20 cellular contexts compared by ENCODE assay signal in genomic region chr12:28226705-28227104, GRCh38. TPM values are rescaled to one million over a fixed set of nuclear protein-coding genes. Genes with fewer than 3 reads are reported as not detected.
DNase-seq lines count a peak whose midpoint lies in the region; ATAC-seq, FAIRE-seq and TF ChIP-seq lines count a peak whose summit lies in the region.
"Had no signal": no experiment of that assay in that cellular context is flagged by ENCODE, and none has a peak within 500 bp of the region (broad histone marks: within the 10 kb centered on the region; RNA-seq: fewer than 3 reads in every experiment).

No MANE protein-coding gene starts in this region.

- TF ChIP-seq POLR2A in IMR-90 (IDR thresholded peaks at IDR 0.05; ENCODE audit: low read depth, low read length) (no peak), K562 (conservative IDR thresholded peaks at IDR 0.05) (no peak)

- DNase-seq in natural killer cell treated with Interleukin-12 subunit alpha and Interleukin-12 subunit beta and Interleukin-15 and Interleukin-18, amount 100 ng/mL, for 72 hours (ENCODE audit: low spot score) = no peak
- DNase-seq in natural killer cell (no peak), IMR-90 (no peak), K562 (ENCODE audit: extremely low read depth in 1 of 4, low spot score in 3 of 4) (no peak), DMS53 (lab: John Stamatoyannopoulos, UW) (no peak)
- DNase-seq: 8988T; BE2C; C1 segment of cervical spinal cord; CD4-positive, CD25-positive, alpha-beta regulatory T cell; CD8-positive, alpha-beta memory T cell; COR-L47; DMS 273 treated with DMSO at 0.1 percent for 48 hours; KG1 had no signal

- H3K27ac Mint-ChIP-seq in natural killer cell treated with Interleukin-12 subunit alpha and Interleukin-12 subunit beta and Interleukin-15 and Interleukin-18, amount 100 ng/mL, for 72 hours = peak overlapping the region in 1 of 2 donors; percentile 76
- no peak overlapping the region for H3K27ac Mint-ChIP-seq in natural killer cell
- H3K27ac Mint-ChIP-seq: CD4-positive, CD25-positive, alpha-beta regulatory T cell; IgD-negative memory B cell had no signal

- CTCF ChIA-PET in IMR-90 (lab: Yijun Ruan, JAX) (no interaction called here), K562 (lab: Yijun Ruan, JAX; ENCODE audit: low intra/inter-chr PET ratio) (no interaction called here)

- H4K91ac ChIP-seq in IMR-90 (ENCODE audit: insufficient read depth, low read depth, low read length) = no peak overlapping the region

- FAIRE-seq in K562 (lab: Jason Lieb, UNC) = no peak
- FAIRE-seq: GM12892, H1 had no signal

- H3K27me3 ChIP-seq in IMR-90 (ENCODE audit: control insufficient read depth, insufficient read depth, low read length) (no peaks in the 10 kb centered on the region), K562 (ENCODE audit: control insufficient read depth in 2 of 2, insufficient read depth in 2 of 2, low read length in 2 of 2) (no peaks in the 10 kb centered on the region)
- H3K27me3 ChIP-seq: BE2C had no signal

- H3K4me2 ChIP-seq in IMR-90 (ENCODE audit: low read depth, low read length) (no peak overlapping the region), K562 (ENCODE audit: insufficient read depth, low read length) (no peak overlapping the region)

- H2AK5ac ChIP-seq in IMR-90 (ENCODE audit: low read depth, low read length) = no peak overlapping the region

- no peak overlapping the region for H4K5ac ChIP-seq in IMR-90 (ENCODE audit: low read depth, low read length)

- H3K36me3 ChIP-seq in IMR-90 (ENCODE audit: control insufficient read depth, insufficient read depth, low read length) = 0 out of 2 replicates have a peak, but pooled peaks cover 1% of the 10 kb centered on the region
- 0 out of 3 replicates have a peak, but pooled peaks cover 2% of the 10 kb centered on the region for H3K36me3 ChIP-seq in K562 (ENCODE audit: control insufficient read depth, insufficient read depth, low read length)
- H3K36me3 ChIP-seq: BE2C, HAP-1 had no signal

- H3K27ac ChIP-seq in IMR-90 (ENCODE audit: insufficient read depth, low read length) (no peak overlapping the region), K562 (ENCODE audit: extremely low read depth, low read depth, low read length) (no peak overlapping the region)
- H3K27ac ChIP-seq: HL-60 had no signal

- no peak overlapping the region for H2BK5ac ChIP-seq in IMR-90 (ENCODE audit: low read depth, low read length, poor library complexity, severe bottlenecking)

- H3K4me1 ChIP-seq in IMR-90 (ENCODE audit: control insufficient read depth, insufficient read depth, low read length) = no peaks in the 10 kb centered on the region
- H3K4me1 ChIP-seq in K562 (replicated peaks in 1 of 2; ENCODE audit: control insufficient read depth in 2 of 2, insufficient read depth in 2 of 2, low read length in 2 of 2) = peaks cover 4 to 17% of the 10 kb centered on the region in 2 experiments; a peak in 2 of 5 replicates
- H3K4me1 ChIP-seq: BE2C, HAP-1 had no signal

- H3K9me1 ChIP-seq in IMR-90 (ENCODE audit: insufficient read depth, low read length) = no peaks in the 10 kb centered on the region
- no peaks in the 10 kb centered on the region for H3K9me1 ChIP-seq in K562 (ENCODE audit: control insufficient read depth, insufficient read depth, low read length)

- H2BK120ac ChIP-seq in IMR-90 (ENCODE audit: low read depth, low read length) = no peak overlapping the region

- no peak overlapping the region for H3K56ac ChIP-seq in IMR-90 (ENCODE audit: extremely low read depth, insufficient read depth, low read length)

- H3K79me1 ChIP-seq in IMR-90 (ENCODE audit: low read depth in 1 of 2, low read length in 2 of 2) = peaks cover 0 to 14% of the 10 kb centered on the region in 2 experiments; a peak in 2 of 4 replicates

- BruUV-seq in IMR-90 (replicated peaks; lab: Mats Ljungman, UMichigan) = no TSS peak
- no TSS peak for BruUV-seq in K562 (replicated peaks; lab: Mats Ljungman, UMichigan)

- H4K20me1 ChIP-seq in IMR-90 (ENCODE audit: insufficient read depth, low read length) (no peaks in the 10 kb centered on the region), K562 (replicated peaks; ENCODE audit: control insufficient read depth, insufficient read depth, low read length) (no peaks in the 10 kb centered on the region)

- no peak overlapping the region for H2AK9ac ChIP-seq in IMR-90 (replicated peaks; ENCODE audit: low read depth, low read length, poor library complexity)

- POLR2A ChIA-PET in IMR-90 (lab: Charles Lee; ENCODE audit: unreplicated experiment) = no interaction called here
- POLR2A ChIA-PET in K562 (lab: Yijun Ruan, JAX) = no interaction called here

- no peak overlapping the region for H3K23ac ChIP-seq in IMR-90 (ENCODE audit: low read depth, low read length)

- no peak overlapping the region for H4K8ac ChIP-seq in IMR-90 (ENCODE audit: low read depth in 2 of 2, low read length in 2 of 2)

- dilution Hi-C loops in IMR-90 (cut with HindIII; ENCODE audit: low sequenced_read_pairs, unreplicated experiment) = no loop called here

- intact Hi-C loops in natural killer cell (cut with micrococcal nuclease) (no loop called here), IMR-90 (cut with micrococcal nuclease) (no loop called here), K562 (cut with micrococcal nuclease) (no loop called here)

- H2BK15ac ChIP-seq in IMR-90 (ENCODE audit: low read depth, low read length) = no peak overlapping the region

- no peak overlapping the region for H2AFZ ChIP-seq in IMR-90 (replicated peaks; ENCODE audit: low read length, poor library complexity)
- H2AFZ ChIP-seq in K562 (ENCODE audit: low read depth, low read length) = no peak overlapping the region

- H3K4me3 Mint-ChIP-seq in natural killer cell treated with Interleukin-12 subunit alpha and Interleukin-12 subunit beta and Interleukin-15 and Interleukin-18, amount 100 ng/mL, for 72 hours = peak overlapping the region; percentile 7
- H3K4me3 Mint-ChIP-seq in natural killer cell = no peak overlapping the region
- H3K4me3 Mint-ChIP-seq: CD4-positive, CD25-positive, alpha-beta regulatory T cell; CD8-positive, alpha-beta memory T cell had no signal

- ATAC-seq in natural killer cell treated with Interleukin-12 subunit alpha and Interleukin-12 subunit beta and Interleukin-15 and Interleukin-18, amount 100 ng/mL, for 72 hours = no peak
- ATAC-seq in natural killer cell (no peak), IMR-90 (ENCODE audit: low read depth) (no peak), K562 (no peak), GM18502 (IDR thresholded peaks at IDR 0.05; ENCODE audit: poor library complexity, unreplicated experiment) (no peak), HG03159 (IDR thresholded peaks at IDR 0.05; ENCODE audit: unreplicated experiment) (no peak)

- H3K18ac ChIP-seq in IMR-90 (ENCODE audit: low read depth, low read length) = no peak overlapping the region

- TF ChIP-seq CTCF in natural killer cell (IDR thresholded peaks at IDR 0.05) (no peak), IMR-90 (conservative IDR thresholded peaks at IDR 0.05; ENCODE audit: low read depth, low read length) (no peak), K562 (IDR thresholded peaks at IDR 0.05 in 2 of 3, conservative IDR thresholded peaks at IDR 0.05 in 1 of 3; ENCODE audit: insufficient read depth in 2 of 3, low read depth in 1 of 3, low read length in 3 of 3) (no peak)

- H3K9me3 ChIP-seq in IMR-90 (ENCODE audit: control insufficient read depth, insufficient read depth, low read length) (no peaks in the 10 kb centered on the region), K562 (replicated peaks; ENCODE audit: control insufficient read depth, insufficient read depth, low read depth, low read length) (no peaks in the 10 kb centered on the region)
- H3K9me3 ChIP-seq: BE2C, HAP-1 had no signal

- H3K36me3 Mint-ChIP-seq in natural killer cell treated with Interleukin-12 subunit alpha and Interleukin-12 subunit beta and Interleukin-15 and Interleukin-18, amount 100 ng/mL, for 72 hours = peaks cover 26% of the 10 kb centered on the region
- H3K36me3 Mint-ChIP-seq in natural killer cell = peaks cover 11% of the 10 kb centered on the region

- H3K4me3 ChIP-seq in IMR-90 (ENCODE audit: insufficient read depth, low read depth, low read length) = no peak overlapping the region
- H3K4me3 ChIP-seq in K562 = no peak overlapping the region
- H3K4me3 ChIP-seq: HAP-1 had no signal

- peaks cover 35% of the 10 kb centered on the region for H3K79me2 ChIP-seq in K562 (ENCODE audit: control insufficient read depth, insufficient read depth, low read length)

- H3K4me1 Mint-ChIP-seq in natural killer cell treated with Interleukin-12 subunit alpha and Interleukin-12 subunit beta and Interleukin-15 and Interleukin-18, amount 100 ng/mL, for 72 hours (ENCODE audit: low read depth in 2 of 2) = peaks cover 50 to 68% of the 10 kb centered on the region in 2 donors
- peaks cover 45 to 62% of the 10 kb centered on the region in 2 donors for H3K4me1 Mint-ChIP-seq in natural killer cell

- H3K27me3 Mint-ChIP-seq in natural killer cell treated with Interleukin-12 subunit alpha and Interleukin-12 subunit beta and Interleukin-15 and Interleukin-18, amount 100 ng/mL, for 72 hours = no peaks in the 10 kb centered on the region
- no peaks in the 10 kb centered on the region for H3K27me3 Mint-ChIP-seq in natural killer cell (ENCODE audit: low read depth in 2 of 2)
- H3K27me3 Mint-ChIP-seq: CD4-positive, CD25-positive, alpha-beta regulatory T cell; CD8-positive, alpha-beta memory T cell; IgD-negative memory B cell had no signal

- no peak overlapping the region for H2BK20ac ChIP-seq in IMR-90 (ENCODE audit: low read depth, low read length)

- in situ Hi-C loops in IMR-90 (cut with MboI; ENCODE audit: low sequenced_read_pairs) (no loop called here), K562 (cut with MboI) (no loop called here)

- H3K9ac ChIP-seq in IMR-90 (ENCODE audit: low read depth, low read length) = no peak overlapping the region
- H3K9ac ChIP-seq in K562 (ENCODE audit: insufficient read depth in 1 of 2, low read depth in 2 of 2, low read length in 2 of 2) = no peak overlapping the region

- H3K4ac ChIP-seq in IMR-90 (ENCODE audit: low read depth, low read length) = no peak overlapping the region

- no peak overlapping the region for H3K14ac ChIP-seq in IMR-90 (replicated peaks; ENCODE audit: low read depth, low read length)

- TF ChIP-seq RAD21 in IMR-90 (IDR thresholded peaks at IDR 0.05; ENCODE audit: low read length) = no peak
- no peak for TF ChIP-seq RAD21 in K562 (CRISPR knock-in tag; conservative IDR thresholded peaks at IDR 0.05 in 1 of 2, IDR thresholded peaks at IDR 0.05 in 1 of 2)

- peaks cover 5% of the 10 kb centered on the region for H3K9me3 Mint-ChIP-seq in natural killer cell treated with Interleukin-12 subunit alpha and Interleukin-12 subunit beta and Interleukin-15 and Interleukin-18, amount 100 ng/mL, for 72 hours
- no peaks in the 10 kb centered on the region for H3K9me3 Mint-ChIP-seq in natural killer cell

- no peak for TF ChIP-seq EP300 in K562 (IDR thresholded peaks at IDR 0.05; ENCODE audit: low read length)

RNA-seq across cellular contexts. Expression of gene CCDC91, which starts 36.4 kb away (rescaled TPM):
- 10 to 100 TPM; 21.7 to 44.6 TPM for total RNA-seq in natural killer cell treated with Interleukin-12 subunit alpha and Interleukin-12 subunit beta and Interleukin-15 and Interleukin-18, amount 100 ng/mL, for 72 hours
- 10 to 100 TPM; 48.8 to 65.8 (median 60.2) TPM for total RNA-seq in natural killer cell
- total RNA-seq in IMR-90 (2012; rRNA removed) = 14.7 and 17.5 TPM in 2 replicates
- 8.1 and 8.6 TPM in 2 replicates for polyA plus RNA-seq in IMR-90 (2012; rRNA removed)
- polyA plus RNA-seq in IMR-90 (2012; cell fraction: cytosol; rRNA removed) = 5.2 and 5.4 TPM in 2 replicates
- polyA plus RNA-seq in IMR-90 (2012; cell fraction: nucleus; rRNA removed; ENCODE audit: low replicate concordance) = 2.1 and 6.7 TPM in 2 replicates
- total RNA-seq in K562 (2011; cell fraction: chromatin; rRNA removed; ENCODE audit: low replicate concordance) = 24.0 and 53.4 TPM in 2 replicates
- 11.8 and 13.6 TPM in 2 replicates for total RNA-seq in K562 (2011; cell fraction: nucleolus; rRNA removed)
- total RNA-seq in K562 (2011; cell fraction: nucleoplasm; rRNA removed) = 19.7 and 26.5 TPM in 2 replicates
- total RNA-seq in K562 (2014; rRNA removed) = 21.4 and 26.3 TPM in 2 replicates
- total RNA-seq in K562 (2014; rRNA removed; fragmentation: Illumina TruSeq; extraction: Trizol) = 29.5 and 38.1 TPM in 2 replicates
- 23.8 and 27.4 TPM in 2 replicates for total RNA-seq in K562 (2015; rRNA removed; fragmentation: Illumina TruSeq; extraction: Trizol)
- total RNA-seq in K562 (2021) = 23.9 and 24.3 TPM in 2 replicates
- polyA plus RNA-seq in K562 (2011; rRNA removed) = 27.3 and 31.1 TPM in 2 replicates
- 7.4 and 11.7 TPM in 2 replicates for polyA plus RNA-seq in K562 (2011; cell fraction: cytosol; rRNA removed)
- 10.4 and 13.7 TPM in 2 replicates for polyA plus RNA-seq in K562 (2011; cell fraction: nucleus; rRNA removed)
- 22.1 and 24.8 TPM in 2 replicates for polyA plus RNA-seq in K562 (2012)
- 24.0 and 30.1 TPM in 2 replicates for polyA plus RNA-seq in K562 (2014; fragmentation: Illumina TruSeq; extraction: Trizol)
- polyA plus RNA-seq in K562 (2014; fragmentation: Nextera tagmentation; extraction: Ambion mirVana) = 10 to 100 TPM; 10.1 to 11.3 TPM
- polyA plus RNA-seq in K562 (2014; rRNA removed) = 20.9 and 23.7 TPM in 2 replicates
- polyA minus RNA-seq in K562 (2011; rRNA and poly(A)+ RNA removed) = 51.1 and 51.5 TPM in 2 replicates
- polyA minus RNA-seq in K562 (2011; cell fraction: cytosol; rRNA and poly(A)+ RNA removed) = 21.2 and 22.4 TPM in 2 replicates
- polyA minus RNA-seq in K562 (2011; cell fraction: nucleus; rRNA and poly(A)+ RNA removed) = 35.7 and 63.1 TPM in 2 replicates
